ENCODE assay signal across 21 cellular contexts in the genomic region with DNA sequence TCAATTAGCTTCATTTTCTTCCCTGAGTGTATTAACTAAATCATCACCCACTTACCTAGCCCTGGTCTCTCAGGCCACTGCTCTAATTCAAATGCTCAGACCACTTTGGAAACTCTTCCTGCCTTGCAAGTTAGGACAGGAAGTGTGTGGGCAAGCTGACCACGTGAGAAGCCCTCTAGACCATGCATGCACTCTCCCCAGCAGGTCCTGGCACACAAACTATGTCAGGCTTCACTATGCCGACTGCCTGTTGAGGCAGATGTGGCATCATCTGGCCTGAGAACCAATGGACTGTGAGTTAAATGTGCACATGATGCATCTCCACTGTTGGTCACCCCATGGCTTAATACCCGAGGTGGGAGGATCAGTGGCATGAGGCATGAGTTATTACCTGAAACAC.
DNase-seq lines count a peak whose midpoint lies in the region; ATAC-seq and TF ChIP-seq lines count a peak whose summit lies in the region.
"Had no signal": no experiment of that assay in that cellular context is flagged by ENCODE, and none has a peak within 500 bp of the region (broad histone marks: within the 10 kb centered on the region; RNA-seq: fewer than 3 reads in every experiment).

No MANE protein-coding gene starts in this region.

- no peaks in the 10 kb centered on the region for H3K4me1 Mint-ChIP-seq in type B pancreatic cell (ENCODE audit: unreplicated experiment)

- no peaks in the 10 kb centered on the region for H3K9me3 Mint-ChIP-seq in type B pancreatic cell
- H3K9me3 Mint-ChIP-seq: CD4-positive, alpha-beta T cell; stimulated activated memory B cell treated with anti-CD40 and anti-IgM and Interleukin-4, amounts not matched to agents 10 μg/mL and 1 μg/mL and 100 μg/mL, for 72 hours had no signal

- no peaks in the 10 kb centered on the region for H3K36me3 Mint-ChIP-seq in type B pancreatic cell
- H3K36me3 Mint-ChIP-seq: stimulated activated memory B cell treated with anti-CD40 and anti-IgM and Interleukin-4, amounts not matched to agents 10 μg/mL and 1 μg/mL and 100 μg/mL, for 72 hours had no signal

- no peaks in the 10 kb centered on the region for H3K27me3 Mint-ChIP-seq in type B pancreatic cell

- no peaks in the 10 kb centered on the region for H3K36me3 ChIP-seq in BLaER1 treated with 17β-estradiol and CSF1 and Interleukin-3, amounts not matched to agents 10 nM and 100 nM
- H3K36me3 ChIP-seq: SJSA1 had no signal

- no peaks in the 10 kb centered on the region for H4K20me1 ChIP-seq in BLaER1 treated with 17β-estradiol and CSF1 and Interleukin-3, amounts not matched to agents 10 nM and 100 nM

- no peaks in the 10 kb centered on the region for H3K9me3 ChIP-seq in BLaER1 treated with 17β-estradiol and CSF1 and Interleukin-3, amounts not matched to agents 10 nM and 100 nM (replicated peaks in 1 of 11)
- H3K9me3 ChIP-seq: SJSA1 had no signal

- no peak overlapping the region for H3K9ac ChIP-seq in BLaER1 treated with 17β-estradiol and CSF1 and Interleukin-3, amounts not matched to agents 10 nM and 100 nM
- H3K9ac ChIP-seq: parathyroid adenoma had no signal

- no peak overlapping the region for H3K27ac Mint-ChIP-seq in type B pancreatic cell
- H3K27ac Mint-ChIP-seq: CD4-positive, alpha-beta T cell; stimulated activated memory B cell treated with anti-CD40 and anti-IgM and Interleukin-4, amounts not matched to agents 10 μg/mL and 1 μg/mL and 100 μg/mL, for 72 hours had no signal

- H3K4me2 ChIP-seq in BLaER1 treated with 17β-estradiol and CSF1 and Interleukin-3, amounts not matched to agents 10 nM and 100 nM = peak overlapping the region; percentile 21 to 80 (median 56); a peak in 21 of 22 replicates

- ATAC-seq in GM18907 (IDR thresholded peaks at IDR 0.05; ENCODE audit: unreplicated experiment) (peak; percentile 61), GM21825 (IDR thresholded peaks at IDR 0.05; ENCODE audit: unreplicated experiment) (peak; percentile 64), GM19395 (IDR thresholded peaks at IDR 0.05; ENCODE audit: unreplicated experiment) (no peak), HG02970 (IDR thresholded peaks at IDR 0.05; ENCODE audit: low FRiP score, unreplicated experiment) (no peak)
- ATAC-seq: HepG2; stimulated activated memory B cell treated with anti-CD40 and anti-IgM and Interleukin-4, amounts not matched to agents 10 μg/mL and 1 μg/mL and 100 μg/mL, for 72 hours had no signal

- DNase-seq in HT1080 (ENCODE audit: low read depth) (peak; percentile 36), type B pancreatic cell (ENCODE audit: extremely low spot score, unreplicated experiment) (no peak), NCI-H2196 (lab: John Stamatoyannopoulos, UW; ENCODE audit: unreplicated experiment) (no peak)
- DNase-seq: activated naive CD4-positive, alpha-beta T cell treated with Interleukin-2 at 50 U/mL for 16 hours; aorta; CD4-positive, alpha-beta T cell; DMS53; foreskin melanocyte; MM.1S; NCI-H2029; NCI-H524; small intestine had no signal

- no peak overlapping the region for H3K4me3 Mint-ChIP-seq in type B pancreatic cell
- H3K4me3 Mint-ChIP-seq: CD4-positive, alpha-beta T cell; stimulated activated memory B cell treated with anti-CD40 and anti-IgM and Interleukin-4, amounts not matched to agents 10 μg/mL and 1 μg/mL and 100 μg/mL, for 72 hours had no signal

- peaks cover 19 to 70% (median 59%) of the 10 kb centered on the region in 10 experiments for H3K4me1 ChIP-seq in BLaER1 treated with 17β-estradiol and CSF1 and Interleukin-3, amounts not matched to agents 10 nM and 100 nM
- H3K4me1 ChIP-seq: parathyroid adenoma, SJSA1 had no signal

- H3K27me3 ChIP-seq in BLaER1 treated with 17β-estradiol and CSF1 and Interleukin-3, amounts not matched to agents 10 nM and 100 nM = no peaks in the 10 kb centered on the region
- H3K27me3 ChIP-seq: SJSA1 had no signal

- H3K27ac ChIP-seq in BLaER1 treated with 17β-estradiol and CSF1 and Interleukin-3, amounts not matched to agents 10 nM and 100 nM = no peak overlapping the region
- H3K27ac ChIP-seq: parathyroid adenoma, SJSA1 had no signal

- no peak overlapping the region for H3K4me3 ChIP-seq in BLaER1 treated with 17β-estradiol and CSF1 and Interleukin-3, amounts not matched to agents 10 nM and 100 nM
- H3K4me3 ChIP-seq: SJSA1 had no signal

- no peak for TF ChIP-seq CTCF in type B pancreatic cell (conservative IDR thresholded peaks at IDR 0.05)

Comparison
In these comparisons a context has a peak if more than half of its experiments do, and no peak if none do; other contexts are left out.
1. ATAC-seq: peak in GM18907 (single experiment) and GM21825 (single experiment); none in GM19395 (single experiment) and HG02970 (single experiment).